ENCODE assay signal across 28 cellular contexts in the genomic region with DNA sequence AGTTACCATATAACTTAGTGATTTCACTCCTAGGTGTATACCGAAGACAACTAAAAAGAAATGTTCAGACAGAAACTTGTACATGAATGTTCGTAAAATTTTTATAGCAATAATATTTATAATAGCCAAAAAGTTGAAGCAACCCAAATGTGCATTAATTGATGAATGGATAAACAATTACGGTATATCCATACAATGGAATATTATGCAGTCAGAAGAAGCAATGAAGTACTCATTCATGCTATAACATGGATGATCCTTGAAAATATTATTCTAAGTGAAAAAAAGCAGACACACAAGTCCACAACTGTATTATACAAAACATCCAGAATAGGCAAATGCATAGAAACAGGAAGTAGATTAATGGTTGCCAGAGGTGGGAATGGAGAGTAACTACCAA.
"Had no signal": no experiment of that assay in that cellular context is flagged by ENCODE, and none has a peak within 500 bp of the region (broad histone marks: within the 10 kb centered on the region; RNA-seq: fewer than 3 reads in every experiment).

No MANE protein-coding gene starts in this region.

- H3K27me3 ChIP-seq: colonic mucosa, dorsolateral prefrontal cortex, esophagus muscularis mucosa, esophagus squamous epithelium, foreskin keratinocyte, gastrocnemius medialis, gastroesophageal sphincter, heart left ventricle, heart right ventricle, hepatocyte had no signal

- H3K4me3 Mint-ChIP-seq: dendritic cell treated with granulocyte-macrophage colony-stimulating factor and Interleukin-4, amounts not matched to agents 40 ng/mL and 50 ng/mL, for 4 days; effector memory CD8-positive, alpha-beta T cell had no signal

- H3K27ac Mint-ChIP-seq: dendritic cell treated with granulocyte-macrophage colony-stimulating factor and Interleukin-4, amounts not matched to agents 40 ng/mL and 50 ng/mL, for 4 days; effector memory CD8-positive, alpha-beta T cell had no signal

- DNase-seq: colonic mucosa; cortex of kidney; dorsolateral prefrontal cortex; effector CD4-positive, alpha-beta T cell; effector CD8-positive, alpha-beta T cell; effector memory CD4-positive, alpha-beta T cell; effector memory CD8-positive, alpha-beta T cell; erythroblast; esophagus squamous epithelium; foreskin fibroblast; foreskin keratinocyte; foreskin melanocyte; gastrocnemius medialis; glutamatergic neuron; head of caudate nucleus; heart left ventricle; heart right ventricle; hippocampal formation had no signal

- H3K9me3 ChIP-seq: colonic mucosa had no signal

- FAIRE-seq: endometrium, endothelial cell of umbilical vein, frontal cortex had no signal

- H3K36me3 ChIP-seq: colonic mucosa, esophagus muscularis mucosa, esophagus squamous epithelium, gastrocnemius medialis, gastroesophageal sphincter, heart left ventricle, heart right ventricle had no signal

- H3K27me3 Mint-ChIP-seq: dendritic cell treated with granulocyte-macrophage colony-stimulating factor and Interleukin-4, amounts not matched to agents 40 ng/mL and 50 ng/mL, for 4 days; effector memory CD8-positive, alpha-beta T cell had no signal

- H3K27ac ChIP-seq: colonic mucosa, coronary artery, dorsolateral prefrontal cortex, epithelial cell of prostate, esophagus muscularis mucosa, esophagus squamous epithelium, foreskin keratinocyte, gastrocnemius medialis, gastroesophageal sphincter, heart left ventricle, heart right ventricle, hepatocyte had no signal

- H3K4me3 ChIP-seq: colonic mucosa, coronary artery, dorsolateral prefrontal cortex, esophagus muscularis mucosa, esophagus squamous epithelium, gastrocnemius medialis, gastroesophageal sphincter, heart left ventricle, heart right ventricle, hepatocyte had no signal

- H2AFZ ChIP-seq: hepatocyte had no signal

- ATAC-seq: effector memory CD8-positive, alpha-beta T cell; esophagus mucosa; foreskin keratinocyte; gastrocnemius medialis; gastroesophageal sphincter; heart left ventricle; heart right ventricle had no signal

- H3K79me2 ChIP-seq: hepatocyte had no signal

- H3K4me2 ChIP-seq: hepatocyte had no signal

- H3K4me1 ChIP-seq: colonic mucosa, esophagus muscularis mucosa, foreskin keratinocyte, gastroesophageal sphincter, heart right ventricle had no signal
